ENCODE assay signal across 1 cellular context in genomic region chr12:95775466-95775865, GRCh38. TPM values are rescaled to one million over a fixed set of nuclear protein-coding genes. Genes with fewer than 3 reads are reported as not detected.
"Had no signal": no experiment of that assay in that cellular context is flagged by ENCODE, and none has a peak within 500 bp of the region (broad histone marks: within the 10 kb centered on the region; RNA-seq: fewer than 3 reads in every experiment).

No MANE protein-coding gene starts in this region.

RNA-seq across cellular contexts. Expression of gene NTN4, which starts 15.1 kb away (rescaled TPM):
- total RNA-seq: OCI-LY7 had no signal
